In genomic region chr7:141563956-141564623, GRCh38 we compare ENCODE assay signal across 1 cellular context.
TF ChIP-seq lines count a peak whose summit lies in the region.

No MANE protein-coding gene starts in this region.

TF ChIP-seq in HepG2, 621 proteins besides CTCF, POLR2A, EP300 and RAD21 (continued from another document):
- TF ChIP-seq ZNF143 (CRISPR knock-in tag; IDR thresholded peaks at IDR 0.05) (peak; percentile 78), THAP11 (CRISPR knock-in tag; IDR thresholded peaks at IDR 0.05) (peak; percentile 89), ATF2 (CRISPR knock-in tag; IDR thresholded peaks at IDR 0.05) (no peak), ZNF432 (CRISPR knock-in tag; IDR thresholded peaks at IDR 0.05; ENCODE audit: borderline replicate concordance) (no peak), ZKSCAN1 (IDR thresholded peaks at IDR 0.05; ENCODE audit: low read length) (no peak), HNRNPH1 (optimal IDR thresholded peaks at IDR 0.05; ENCODE audit: low read depth, low read length) (no peak)
